In genomic region chr2:119289093-119289492, GRCh38 we compare ENCODE assay signal across 29 cellular contexts.
DNase-seq lines count a peak whose midpoint lies in the region; ATAC-seq and TF ChIP-seq lines count a peak whose summit lies in the region.
"Had no signal": no experiment of that assay in that cellular context is flagged by ENCODE, and none has a peak within 500 bp of the region (broad histone marks: within the 10 kb centered on the region; RNA-seq: fewer than 3 reads in every experiment).

No MANE protein-coding gene starts in this region.

- peak; percentile 54 for TF ChIP-seq EP300 in stomach (IDR thresholded peaks at IDR 0.05)

- H3K27ac ChIP-seq in left lung: no peak overlapping the region
- H3K27ac ChIP-seq in stomach: peak overlapping the region in 3 of 5 donors; percentile 33 to 64 (median 43)
- H3K27ac ChIP-seq: adrenal gland, pancreas, right lobe of liver, SJCRH30, thoracic aorta, vagina had no signal

- ATAC-seq in left lung (peak; percentile 5), GM21381 (IDR thresholded peaks at IDR 0.05; ENCODE audit: unreplicated experiment) (no peak)
- ATAC-seq: activated CD8-positive, alpha-beta memory T cell treated with anti-CD3 and anti-CD28 coated beads, Interleukin-2, amount 10 ng/mL, durations not matched to agents 7 days and 5 days; pancreas; right lobe of liver; stimulated activated memory B cell treated with anti-CD40 and anti-IgM and Interleukin-4, amounts not matched to agents 10 μg/mL and 1 μg/mL and 100 μg/mL, for 72 hours had no signal

- H3K4me3 ChIP-seq in left lung (no peak overlapping the region), stomach (no peak overlapping the region)
- H3K4me3 ChIP-seq: adrenal gland, esophagus squamous epithelium, pancreas, right lobe of liver, SJCRH30, thoracic aorta, vagina had no signal

- no peaks in the 10 kb centered on the region for H3K27me3 ChIP-seq in left lung
- no peaks in the 10 kb centered on the region for H3K27me3 ChIP-seq in stomach
- H3K27me3 ChIP-seq: adrenal gland, esophagus squamous epithelium, pancreas, right lobe of liver, vagina had no signal

- H3K36me3 ChIP-seq in left lung (no peaks in the 10 kb centered on the region), stomach (peaks cover 0 to 20% (median under 1%) of the 10 kb centered on the region in 4 donors)
- H3K36me3 ChIP-seq: adrenal gland, pancreas, right lobe of liver, SJCRH30, thoracic aorta, vagina had no signal

- H3K4me1 ChIP-seq in left lung (peaks cover 0 to 9% of the 10 kb centered on the region in 2 donors), stomach (peaks cover 7 to 29% (median 18%) of the 10 kb centered on the region in 4 donors)
- H3K4me1 ChIP-seq: SJCRH30, vagina had no signal

- TF ChIP-seq CTCF in left lung (IDR thresholded peaks at IDR 0.05) (no peak), stomach (IDR thresholded peaks at IDR 0.05) (no peak)

- TF ChIP-seq POLR2A in stomach (IDR thresholded peaks at IDR 0.05): no peak

- WGBS in stomach, 5 donors: 57 to 83% (median 76%) methylated on average over 10 to 11 of the region's 11 CpGs

- intact Hi-C loops in left lung (cut with DNase I): no loop called here
- intact Hi-C loops in stomach (cut with DNase I; ENCODE audit: low total_unique reads): loop anchor here (10.0 kb wide), 1 partner anchor 274 kb away; no protein-coding TSS in a partner anchor

- DNase-seq in NCI-H82 (lab: John Stamatoyannopoulos, UW) (peak; percentile 56), NCI-H82 treated with DMSO at 0.1 percent for 48 hours (lab: John Stamatoyannopoulos, UW; ENCODE audit: unreplicated experiment) (no peak), astrocyte of the hippocampus (ENCODE audit: low read depth, low spot score) (peak; percentile 62), left lung (no peak), stomach (no peak), cortex of kidney (lab: John Stamatoyannopoulos, UW) (no peak), NCI-H1092 treated with DMSO at 0.1 percent for 48 hours (lab: John Stamatoyannopoulos, UW) (no peak)
- DNase-seq: activated B cell treated with CpG ODN at 0.5 μM for 24 hours; activated CD4-positive, alpha-beta T cell treated with anti-CD3 and anti-CD28 coated beads, Interleukin-2, amount 50 U/mL, for 1 hour; activated CD8-positive, alpha-beta memory T cell treated with anti-CD3 and anti-CD28 coated beads, Interleukin-2, amount 10 ng/mL, durations not matched to agents 7 days and 5 days; activated naive CD4-positive, alpha-beta T cell treated with anti-CD3 and anti-CD28 coated beads for 36 hours; activated T-cell treated with anti-CD3 and anti-CD28 coated beads, Interleukin-2, amount 50 U/mL, for 48 hours; adrenal gland; CD4-positive, alpha-beta T cell; DMS153; esophagus squamous epithelium; hypothalamus; NCI-H1048; NCI-H187; NCI-H526 treated with DMSO at 0.1 percent for 48 hours; pancreas; right lobe of liver; SJCRH30; stimulated activated CD4-positive, alpha-beta T cell treated with anti-CD3 and anti-CD28 coated beads, Interleukin-4, amount 100 ng/mL, for 4 hours; T-helper 1 cell had no signal

- no peaks in the 10 kb centered on the region for H3K9me3 ChIP-seq in left lung
- no peaks in the 10 kb centered on the region for H3K9me3 ChIP-seq in stomach
- H3K9me3 ChIP-seq: adrenal gland, esophagus squamous epithelium, pancreas, right lobe of liver, SJCRH30, thoracic aorta, vagina had no signal

Comparison
In these comparisons a context has a peak if more than half of its experiments do, and no peak if none do; other contexts are left out.
1. DNase-seq: peak in NCI-H82 (single experiment) and astrocyte of the hippocampus (single experiment); none in NCI-H82 treated with DMSO at 0.1 percent for 48 hours (single experiment), left lung (0 of 2), stomach (single experiment), cortex of kidney (single experiment) and NCI-H1092 treated with DMSO at 0.1 percent for 48 hours (single experiment).
2. H3K27ac ChIP-seq: peak in stomach (3 of 5); none in left lung (0 of 2).